In genomic region chr10:73908853-73909611, GRCh38 we compare ENCODE assay signal across 1 cellular context.
TF ChIP-seq lines count a peak whose summit lies in the region.

No MANE protein-coding gene starts in this region.

TF ChIP-seq in HEK293, 187 proteins besides CTCF, POLR2A, EP300 and RAD21 (continued from another document and continues in another):
- TF ChIP-seq PRDM2 (tag by site-specific recombination; IDR thresholded peaks at IDR 0.05; ENCODE audit: borderline replicate concordance) (no peak), KLF10 (tag by site-specific recombination; IDR thresholded peaks at IDR 0.05) (0 out of 2 replicates have a peak, but pooled peaks have one; percentile 23), ZNF112 (tag by site-specific recombination; IDR thresholded peaks at IDR 0.05) (no peak), ZNF544 (tag by site-specific recombination; IDR thresholded peaks at IDR 0.05) (no peak), TCF7L2 (IDR thresholded peaks at IDR 0.05; ENCODE audit: borderline replicate concordance, low read depth, low read length) (no peak), GFI1B (tag by site-specific recombination; IDR thresholded peaks at IDR 0.05) (no peak), ZSCAN5A (tag by site-specific recombination; IDR thresholded peaks at IDR 0.05) (no peak), ZBTB1 (tag by site-specific recombination; IDR thresholded peaks at IDR 0.05) (no peak), ZNF596 (tag by site-specific recombination; IDR thresholded peaks at IDR 0.05) (no peak), SP3 (tag by site-specific recombination; IDR thresholded peaks at IDR 0.05) (no peak), REPIN1 (tag by site-specific recombination; IDR thresholded peaks at IDR 0.05; ENCODE audit: low read depth) (no peak), ZNF280C (tag by site-specific recombination; IDR thresholded peaks at IDR 0.05) (no peak), ZNF114 (tag by site-specific recombination; IDR thresholded peaks at IDR 0.05) (no peak), ZNF175 (tag by site-specific recombination; IDR thresholded peaks at IDR 0.05) (no peak), ZNF394 (tag by site-specific recombination; IDR thresholded peaks at IDR 0.05; ENCODE audit: borderline replicate concordance) (peak; percentile 61; the same call in 1 of the 2 replicates), KLF17 (tag by site-specific recombination; IDR thresholded peaks at IDR 0.05) (peak; percentile 76), RBAK (tag by site-specific recombination; IDR thresholded peaks at IDR 0.05) (no peak), ZIC2 (tag by site-specific recombination; IDR thresholded peaks at IDR 0.05) (peak; percentile 66), ZBTB21 (tag by site-specific recombination; IDR thresholded peaks at IDR 0.05) (peak; percentile 73), ZNF658 (tag by site-specific recombination; IDR thresholded peaks at IDR 0.05) (no peak), ZNF707 (tag by site-specific recombination; IDR thresholded peaks at IDR 0.05) (no peak), YY2 (tag by site-specific recombination; IDR thresholded peaks at IDR 0.05) (no peak), KLF7 (tag by site-specific recombination; IDR thresholded peaks at IDR 0.05; ENCODE audit: borderline replicate concordance) (no peak), IKZF3 (tag by site-specific recombination; IDR thresholded peaks at IDR 0.05) (peak; percentile 46), ZNF423 (tag by site-specific recombination; IDR thresholded peaks at IDR 0.05) (no peak), ZBTB20 (tag by site-specific recombination; IDR thresholded peaks at IDR 0.05) (peak; percentile 65; the same call in 1 of the 2 replicates), ZBTB8A (tag by site-specific recombination; IDR thresholded peaks at IDR 0.05) (no peak), ZFP3 (tag by site-specific recombination; IDR thresholded peaks at IDR 0.05; ENCODE audit: low read depth) (no peak), ZNF600 (tag by site-specific recombination; IDR thresholded peaks at IDR 0.05) (peak; percentile 99), ZNF558 (tag by site-specific recombination; IDR thresholded peaks at IDR 0.05) (no peak), ZNF585B (tag by site-specific recombination; IDR thresholded peaks at IDR 0.05) (no peak), WT1 (tag by site-specific recombination; IDR thresholded peaks at IDR 0.05) (peak; percentile 74), ZFP37 (tag by site-specific recombination; IDR thresholded peaks at IDR 0.05) (no peak; the same call in 1 of the 2 replicates), ZNF19 (tag by site-specific recombination; IDR thresholded peaks at IDR 0.05; ENCODE audit: low read depth) (no peak), ZNF202 (tag by site-specific recombination; IDR thresholded peaks at IDR 0.05; ENCODE audit: borderline replicate concordance) (no peak), ZBTB6 (tag by site-specific recombination; IDR thresholded peaks at IDR 0.05) (no peak), ZNF274 (IDR thresholded peaks at IDR 0.05; ENCODE audit: low read length) (no peak), ZNF274 (tag by site-specific recombination; IDR thresholded peaks at IDR 0.05; ENCODE audit: borderline replicate concordance) (no peak), ZNF561 (tag by site-specific recombination; IDR thresholded peaks at IDR 0.05; ENCODE audit: borderline replicate concordance) (0 out of 2 replicates have a peak, but pooled peaks have one; percentile 24), SP7 (tag by site-specific recombination; IDR thresholded peaks at IDR 0.05) (peak; percentile 94), ZBTB17 (tag by site-specific recombination; IDR thresholded peaks at IDR 0.05) (peak; percentile 90), ZNF140 (tag by site-specific recombination; IDR thresholded peaks at IDR 0.05) (no peak), ZNF704 (tag by site-specific recombination; IDR thresholded peaks at IDR 0.05) (no peak), YY1 (tag by site-specific recombination; IDR thresholded peaks at IDR 0.05) (no peak), ATF2 (tag by site-specific recombination; IDR thresholded peaks at IDR 0.05; ENCODE audit: low read depth) (peak; percentile 86), KLF9 (tag by site-specific recombination; IDR thresholded peaks at IDR 0.05; ENCODE audit: low read depth) (peak; percentile 76), ZNF670 (tag by site-specific recombination; IDR thresholded peaks at IDR 0.05; ENCODE audit: low read depth) (no peak), GLIS1 (tag by site-specific recombination; IDR thresholded peaks at IDR 0.05) (peak; percentile 92), ZNF664 (tag by site-specific recombination; IDR thresholded peaks at IDR 0.05) (no peak), ZNF133 (tag by site-specific recombination; IDR thresholded peaks at IDR 0.05) (no peak), GLI2 (tag by site-specific recombination; IDR thresholded peaks at IDR 0.05; ENCODE audit: borderline replicate concordance, low read depth) (no peak; the same call in 1 of the 2 replicates), ZNF280D (tag by site-specific recombination; IDR thresholded peaks at IDR 0.05) (no peak)
